In the genomic region with DNA sequence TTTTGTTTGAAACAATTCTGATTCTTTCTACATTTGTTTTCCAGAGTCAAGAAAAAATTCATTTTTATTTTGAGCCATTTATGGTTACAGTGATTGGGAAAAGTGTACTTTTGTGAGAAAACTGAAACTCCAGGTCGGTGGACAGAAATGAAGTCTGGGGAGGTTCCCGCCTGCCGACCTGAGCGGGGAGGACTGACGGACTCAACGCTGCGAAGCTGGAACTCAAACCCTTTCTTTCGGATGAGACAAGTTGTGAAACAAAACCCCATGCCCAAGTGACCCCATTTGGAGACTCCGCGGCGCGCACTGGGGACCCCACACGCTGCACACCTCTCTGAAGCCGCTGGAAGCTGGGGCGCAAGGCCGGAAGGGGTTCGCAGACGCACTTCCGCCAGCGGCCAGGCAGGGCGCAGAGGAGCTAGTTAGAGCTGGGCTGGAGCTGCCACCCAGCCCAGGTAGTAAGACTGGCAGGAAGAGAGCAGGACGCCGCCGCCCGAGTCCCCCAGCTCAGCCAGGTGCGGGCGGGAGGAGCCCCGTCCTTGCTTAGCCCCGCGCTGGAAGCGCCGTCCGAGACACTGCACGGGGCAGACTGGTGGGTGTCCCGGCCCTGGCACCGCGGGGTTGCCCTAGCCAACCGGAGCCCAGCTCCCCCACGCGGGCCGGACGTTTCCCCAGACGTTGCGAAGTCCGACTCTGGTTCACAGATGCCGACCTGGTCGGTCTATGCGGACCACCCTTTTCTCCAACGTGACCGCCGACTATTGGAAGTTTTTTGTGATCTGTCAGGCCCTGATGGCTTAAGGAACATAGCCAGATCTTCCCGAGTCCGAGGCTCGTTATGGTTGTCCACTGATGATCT, we compare ENCODE assay signal across 8 cellular contexts. TPM values are rescaled to one million over a fixed set of nuclear protein-coding genes. Genes with fewer than 3 reads are reported as not detected.
DNase-seq lines count a peak whose midpoint lies in the region; ATAC-seq and TF ChIP-seq lines count a peak whose summit lies in the region.

No MANE protein-coding gene starts in this region.

- H3K9me3 ChIP-seq in right atrium auricular region, result no peaks in the 10 kb centered on the region
- no peaks in the 10 kb centered on the region for H3K9me3 ChIP-seq in prostate gland

- intact Hi-C loops in prostate gland (cut with DNase I), result no loop called here

- DNase-seq in NCI-H128 (lab: John Stamatoyannopoulos, UW; ENCODE audit: unreplicated experiment) (peak; percentile 65), SW480 (ENCODE audit: low spot score) (peak; percentile 86), amniotic epithelial cell (ENCODE audit: low read depth) (peak; percentile 76), right atrium auricular region (ENCODE audit: low spot score) (peak; percentile 73), prostate gland (ENCODE audit: low spot score) (peak; percentile 75), ureter (ENCODE audit: low spot score) (peak; percentile 88)

- TF ChIP-seq POLR2A in prostate gland (IDR thresholded peaks at IDR 0.05), result peak; percentile 66

- TF ChIP-seq CTCF in GM12873 (IDR thresholded peaks at IDR 0.05; ENCODE audit: insufficient read depth, low read depth, low read length, missing control alignments) (peak; percentile 68), right atrium auricular region (IDR thresholded peaks at IDR 0.05) (peak; percentile 50 to 65), prostate gland (IDR thresholded peaks at IDR 0.05) (peak; percentile 18 to 76 (median 40))

- H3K4me3 ChIP-seq in right atrium auricular region, result peak overlapping the region; percentile 63 to 75
- peak overlapping the region; percentile 52 to 61 for H3K4me3 ChIP-seq in prostate gland

- H3K27me3 ChIP-seq in right atrium auricular region (no peaks in the 10 kb centered on the region), prostate gland (replicated peaks; ENCODE audit: insufficient read depth) (no peaks in the 10 kb centered on the region)

- H3K36me3 ChIP-seq in right atrium auricular region (no peaks in the 10 kb centered on the region), prostate gland (no peaks in the 10 kb centered on the region)

- H3K27ac ChIP-seq in right atrium auricular region, result peak overlapping the region; percentile 80 to 81
- peak overlapping the region; percentile 87 to 91 for H3K27ac ChIP-seq in prostate gland

- peaks cover 0 to 6% of the 10 kb centered on the region in 2 donors for H3K4me1 ChIP-seq in right atrium auricular region
- no peaks in the 10 kb centered on the region for H3K4me1 ChIP-seq in prostate gland (replicated peaks)

- WGBS in prostate gland, result 1% methylated on average over 37 of the region's 54 CpGs

- peak; percentile 98 for ATAC-seq in HG02623 (IDR thresholded peaks at IDR 0.05; ENCODE audit: unreplicated experiment)

RNA-seq across cellular contexts. Expression of gene ZSCAN16, which starts 19.8 kb away (rescaled TPM):
- 1 to 10 TPM; 1.2 to 3.1 TPM for total RNA-seq in right atrium auricular region
- total RNA-seq in prostate gland, result 1 to 10 TPM; 5.3 TPM
- 9.9 TPM for total RNA-seq in ureter

RNA-seq across cellular contexts. Expression of gene ZNF165, which starts 24.3 kb away (rescaled TPM):
- total RNA-seq in right atrium auricular region (1 to 10 TPM in 1 of 2 donors, under 1 TPM in 1; 0.47 to 1.1 TPM), prostate gland (1 to 10 TPM; 1.3 to 1.8 TPM), ureter (1.6 TPM)

RNA-seq across cellular contexts. Expression of gene ZKSCAN8, which starts 37.1 kb away (rescaled TPM):
- total RNA-seq in right atrium auricular region (10 to 100 TPM; 10.4 to 13.1 TPM), prostate gland (10 to 100 TPM; 20.5 to 39.4 TPM), ureter (28.6 TPM)

Comparison
In these comparisons a context has a peak if more than half of its experiments do, and no peak if none do; other contexts are left out.
1. Peak in every context shown above with its lines: DNase-seq, ATAC-seq, H3K4me3 ChIP-seq and H3K27ac ChIP-seq.